In genomic region chr1:30776097-30777059, GRCh38 we compare ENCODE assay signal across 1 cellular context.
TF ChIP-seq lines count a peak whose summit lies in the region.

No MANE protein-coding gene starts in this region.

TF ChIP-seq in IMR-90, 13 proteins besides CTCF, POLR2A, EP300 and RAD21:
- no peak for TF ChIP-seq MAFK (IDR thresholded peaks at IDR 0.05; ENCODE audit: low read depth, low read length)
- TF ChIP-seq RCOR1 (IDR thresholded peaks at IDR 0.05; ENCODE audit: insufficient replicate concordance, low read length): no peak
- no peak for TF ChIP-seq MXI1 (IDR thresholded peaks at IDR 0.05; ENCODE audit: borderline replicate concordance, low read depth, low read length)
- TF ChIP-seq FOS (IDR thresholded peaks at IDR 0.05; ENCODE audit: low read depth, low read length): no peak
- TF ChIP-seq USF2 (IDR thresholded peaks at IDR 0.05; ENCODE audit: low read depth, low read length): no peak
- TF ChIP-seq CHD1 (IDR thresholded peaks at IDR 0.05; ENCODE audit: low read depth, low read length): no peak
- TF ChIP-seq BHLHE40 (IDR thresholded peaks at IDR 0.05; ENCODE audit: low read depth, low read length): no peak
- no peak for TF ChIP-seq SMC3 (IDR thresholded peaks at IDR 0.05; ENCODE audit: low read depth, low read length)
- TF ChIP-seq MAZ (IDR thresholded peaks at IDR 0.05; ENCODE audit: borderline replicate concordance, low read depth, low read length): no peak
- TF ChIP-seq CEBPB (IDR thresholded peaks at IDR 0.05; ENCODE audit: low read depth, low read length): no peak
- TF ChIP-seq RFX5 (IDR thresholded peaks at IDR 0.05; ENCODE audit: low read depth, low read length): no peak
- no peak for TF ChIP-seq NFE2L2 (IDR thresholded peaks at IDR 0.05; ENCODE audit: low read depth, low read length)
- no peak for TF ChIP-seq ELK1 (IDR thresholded peaks at IDR 0.05; ENCODE audit: borderline replicate concordance, low read depth, low read length)
